ENCODE assay signal across 25 cellular contexts in genomic region chr10:52870562-52870961, GRCh38.
DNase-seq lines count a peak whose midpoint lies in the region; ATAC-seq and TF ChIP-seq lines count a peak whose summit lies in the region.
"Had no signal": no experiment of that assay in that cellular context is flagged by ENCODE, and none has a peak within 500 bp of the region (broad histone marks: within the 10 kb centered on the region; RNA-seq: fewer than 3 reads in every experiment).

No MANE protein-coding gene starts in this region.

- H3K4me3 ChIP-seq in Caco-2 (ENCODE audit: low read depth, low read length) (no peak overlapping the region), hepatocyte (no peak overlapping the region)
- H3K4me3 ChIP-seq: BLaER1, GM12878 had no signal

- H3K9me3 ChIP-seq in Caco-2 (peaks cover 25% of the 10 kb centered on the region), hepatocyte (ENCODE audit: low read depth) (no peaks in the 10 kb centered on the region)
- H3K9me3 ChIP-seq: BE2C had no signal

- no TSS peak for BruUV-seq in Caco-2 (replicated peaks; lab: Mats Ljungman, UMichigan)

- peak overlapping the region; percentile 31 for H3K27ac ChIP-seq in hepatocyte
- H3K27ac ChIP-seq: BLaER1 had no signal

- peak; percentile 51 to 55 for DNase-seq in Caco-2
- peak; percentile 51 for DNase-seq in Caki2 (ENCODE audit: low read depth)
- DNase-seq in LoVo (ENCODE audit: low spot score) = peak; percentile 32
- DNase-seq in hepatocyte (ENCODE audit: low spot score) = no peak
- no peak for DNase-seq in SW 1271 (lab: John Stamatoyannopoulos, UW)
- no peak for DNase-seq in GM13977 (ENCODE audit: low spot score)
- no peak for DNase-seq in NCI-H526 (lab: John Stamatoyannopoulos, UW)
- no peak for DNase-seq in left colon
- DNase-seq: 8988T; ACHN; BE2C; C1 segment of cervical spinal cord; CD4-positive, alpha-beta memory T cell; CD4-positive, CD25-positive, alpha-beta regulatory T cell; CD8-positive, alpha-beta memory T cell; COR-L47; DMS 273 treated with DMSO at 0.1 percent for 48 hours; DMS153; DMS79; DND-41; EL; GDM1 had no signal

- H2AFZ ChIP-seq in hepatocyte = no peak overlapping the region

- no peaks in the 10 kb centered on the region for H3K36me3 ChIP-seq in Caco-2 (ENCODE audit: control insufficient read depth, insufficient read depth, low read length)
- no peaks in the 10 kb centered on the region for H3K36me3 ChIP-seq in hepatocyte (replicated peaks; ENCODE audit: insufficient read depth, low read depth)
- H3K36me3 ChIP-seq: BE2C, BLaER1 had no signal

- H3K36me3 Mint-ChIP-seq in Caco-2 (ENCODE audit: insufficient read depth, unreplicated experiment) = no peaks in the 10 kb centered on the region
- H3K36me3 Mint-ChIP-seq: CD14-positive monocyte; CD4-positive, alpha-beta memory T cell; CD4-positive, CD25-positive, alpha-beta regulatory T cell; CD8-positive, alpha-beta memory T cell had no signal

- H3K9me3 Mint-ChIP-seq in Caco-2 (ENCODE audit: unreplicated experiment) = peaks cover 44% of the 10 kb centered on the region

- peak overlapping the region; percentile 29 for H3K27ac Mint-ChIP-seq in Caco-2 (ENCODE audit: unreplicated experiment)
- H3K27ac Mint-ChIP-seq: CD14-positive monocyte; CD4-positive, alpha-beta memory T cell; CD4-positive, CD25-positive, alpha-beta regulatory T cell; CD8-positive, alpha-beta memory T cell had no signal

- H3K79me2 ChIP-seq in hepatocyte = no peaks in the 10 kb centered on the region

- POLR2A ChIA-PET in Caco-2 (lab: Charles Lee) = no interaction called here

- in situ Hi-C loops in Caki2 (cut with HindIII; ENCODE audit: low pct_unique_long_range_greater_than_20kb, low sequenced_read_pairs) = no loop called here
- in situ Hi-C loops in GM13977 (cut with MboI; ENCODE audit: low pct_unique_long_range_greater_than_20kb, low sequenced_read_pairs, unreplicated experiment) = no loop called here

- CTCF ChIA-PET in Caco-2 (lab: Charles Lee) = no interaction called here

- H3K4me1 ChIP-seq in Caco-2 = peaks cover 46% of the 10 kb centered on the region
- H3K4me1 ChIP-seq in hepatocyte (ENCODE audit: insufficient read depth) = peaks cover under 1% of the 10 kb centered on the region
- H3K4me1 ChIP-seq: BE2C, BLaER1 had no signal

- intact Hi-C loops in Caco-2 (cut with micrococcal nuclease; ENCODE audit: unreplicated experiment) (loop anchor here (1.0 kb wide), 1 partner anchor 14 kb away; no protein-coding TSS in a partner anchor), left colon (cut with DNase I, micrococcal nuclease) (no loop called here)

- WGBS in hepatocyte (ENCODE audit: low lambda C conversion rate, missing lambda C conversion rate) = 68% methylated on average over 3 of the region's 3 CpGs

- no peak overlapping the region for H3K4me3 Mint-ChIP-seq in Caco-2 (ENCODE audit: unreplicated experiment)
- H3K4me3 Mint-ChIP-seq: CD14-positive monocyte; CD4-positive, alpha-beta memory T cell; CD4-positive, CD25-positive, alpha-beta regulatory T cell; CD8-positive, alpha-beta memory T cell had no signal

- no peak overlapping the region for H3K4me2 ChIP-seq in hepatocyte
- H3K4me2 ChIP-seq: BLaER1 had no signal

- no peaks in the 10 kb centered on the region for H4K20me1 ChIP-seq in hepatocyte (ENCODE audit: insufficient read depth, poor library complexity, severe bottlenecking)
- H4K20me1 ChIP-seq: BLaER1 had no signal

- no peaks in the 10 kb centered on the region for H3K27me3 Mint-ChIP-seq in Caco-2 (ENCODE audit: insufficient read depth, unreplicated experiment)
- H3K27me3 Mint-ChIP-seq: CD4-positive, alpha-beta memory T cell; CD4-positive, CD25-positive, alpha-beta regulatory T cell; CD8-positive, alpha-beta memory T cell had no signal

- H3K27me3 ChIP-seq in Caco-2 (replicated peaks; ENCODE audit: control insufficient read depth, insufficient read depth, low read length) = no peaks in the 10 kb centered on the region
- no peaks in the 10 kb centered on the region for H3K27me3 ChIP-seq in hepatocyte
- H3K27me3 ChIP-seq: BE2C, BLaER1 had no signal

- H3K4me1 Mint-ChIP-seq in Caco-2 (ENCODE audit: low read depth, unreplicated experiment) = peaks cover 22% of the 10 kb centered on the region
- H3K4me1 Mint-ChIP-seq: CD14-positive monocyte; CD4-positive, alpha-beta memory T cell; CD4-positive, CD25-positive, alpha-beta regulatory T cell; CD8-positive, alpha-beta memory T cell had no signal

- no peak for ATAC-seq in left colon
- ATAC-seq: GM12878 had no signal

- no peaks in the 10 kb centered on the region for H3K9me2 ChIP-seq in hepatocyte (replicated peaks; ENCODE audit: insufficient read depth)

- TF ChIP-seq CTCF in Caco-2 (IDR thresholded peaks at IDR 0.05; ENCODE audit: insufficient read depth in 1 of 2, low read depth in 1 of 2, low read length in 1 of 2, severe bottlenecking in 1 of 2, unreplicated experiment in 1 of 2) = no peak
- TF ChIP-seq CTCF in hepatocyte (IDR thresholded peaks at IDR 0.05; ENCODE audit: poor library complexity) = no peak
- TF ChIP-seq CTCF in GM13977 (IDR thresholded peaks at IDR 0.05; ENCODE audit: extremely low read depth, insufficient read depth, missing control alignments) = no peak

Comparison
In these comparisons a context has a peak if more than half of its experiments do, and no peak if none do; other contexts are left out.
1. DNase-seq: peak in Caco-2 (2 of 2), Caki2 (single experiment) and LoVo (single experiment); none in hepatocyte (single experiment), SW 1271 (0 of 2), GM13977 (single experiment), NCI-H526 (0 of 2) and left colon (0 of 2).